19 cellular contexts compared by ENCODE assay signal in the genomic region with DNA sequence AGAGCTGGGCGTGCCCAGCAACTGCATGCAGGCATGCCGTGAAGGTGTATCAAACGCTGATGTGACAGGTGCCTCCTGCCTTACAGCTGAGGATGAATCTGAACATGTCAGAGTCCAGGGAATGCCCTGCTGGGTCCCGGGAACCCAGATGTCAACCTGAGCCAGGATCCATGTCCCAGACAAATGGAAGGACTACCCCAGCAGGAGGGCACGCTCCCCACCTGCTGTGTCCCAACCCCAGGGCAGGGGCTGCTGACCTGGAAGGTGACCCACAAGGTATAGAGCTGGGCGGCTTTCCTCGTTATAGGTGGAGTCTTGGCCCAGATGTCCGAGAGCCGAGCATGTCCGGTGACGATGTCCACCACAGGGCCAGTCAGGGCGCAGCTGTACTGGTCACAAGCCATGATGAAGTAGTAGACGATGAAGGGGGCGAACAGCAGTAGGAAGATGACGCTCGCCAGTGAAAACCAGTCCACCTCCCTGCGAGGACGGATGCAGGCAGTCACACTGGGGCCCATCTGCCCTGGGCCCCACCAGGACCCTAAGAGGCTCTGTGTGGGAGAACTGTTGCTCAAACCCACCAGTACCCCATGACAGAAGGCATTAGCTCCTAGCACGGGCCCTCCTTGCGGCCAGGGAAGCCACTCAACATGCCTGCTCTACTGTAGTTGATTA. TPM values are rescaled to one million over a fixed set of nuclear protein-coding genes. Genes with fewer than 3 reads are reported as not detected.
DNase-seq lines count a peak whose midpoint lies in the region; ATAC-seq lines count a peak whose summit lies in the region.
"Had no signal": no experiment of that assay in that cellular context is flagged by ENCODE, and none has a peak within 500 bp of the region (broad histone marks: within the 10 kb centered on the region; RNA-seq: fewer than 3 reads in every experiment).

No MANE protein-coding gene starts in this region.

- no peak for ATAC-seq in T-helper 17 cell

- H2BK12ac ChIP-seq in neuronal stem cell (ENCODE audit: low read length): no peak overlapping the region

- H4K8ac ChIP-seq in neuronal stem cell (ENCODE audit: low read depth, low read length): no peak overlapping the region

- no peak overlapping the region for H3K4me3 Mint-ChIP-seq in T-helper 17 cell
- H3K4me3 Mint-ChIP-seq in activated CD4-positive, alpha-beta T cell treated with anti-CD3 and anti-CD28 coated beads, Interleukin-2, amount 10 ng/mL, durations not matched to agents 7 days and 5 days: no peak overlapping the region
- H3K4me3 Mint-ChIP-seq: CD4-positive, CD25-positive, alpha-beta regulatory T cell had no signal

- H3K4me2 ChIP-seq in BLaER1 (peak overlapping the region; percentile 39), neuronal stem cell (ENCODE audit: insufficient read depth, low read length, poor library complexity, severe bottlenecking) (no peak overlapping the region)
- H3K4me2 ChIP-seq: PC-9 had no signal

- H3K14ac ChIP-seq in neuronal stem cell (ENCODE audit: low read length): no peak overlapping the region

- H3K27me3 Mint-ChIP-seq in T-helper 17 cell: no peaks in the 10 kb centered on the region
- no peaks in the 10 kb centered on the region for H3K27me3 Mint-ChIP-seq in activated CD4-positive, alpha-beta T cell treated with anti-CD3 and anti-CD28 coated beads, Interleukin-2, amount 10 ng/mL, durations not matched to agents 7 days and 5 days

- H2BK5ac ChIP-seq in neuronal stem cell (ENCODE audit: low read length): no peak overlapping the region

- H3K9me3 Mint-ChIP-seq in activated CD4-positive, alpha-beta T cell treated with anti-CD3 and anti-CD28 coated beads, Interleukin-2, amount 10 ng/mL, durations not matched to agents 7 days and 5 days: peaks cover 9% of the 10 kb centered on the region

- peak overlapping the region; percentile 6 for H2AK5ac ChIP-seq in neuronal stem cell (ENCODE audit: low read depth, low read length)

- peaks cover 80% of the 10 kb centered on the region for H3K36me3 ChIP-seq in BLaER1
- H3K36me3 ChIP-seq in neuronal stem cell (replicated peaks in 1 of 2; ENCODE audit: control insufficient read depth in 2 of 2, insufficient read depth in 2 of 2, low read length in 2 of 2): peaks cover 69 to 87% of the 10 kb centered on the region in 2 donors

- POLR2A ChIA-PET in activated CD4-positive, alpha-beta T cell treated with anti-CD3 and anti-CD28 coated beads, Interleukin-2, amount 10 ng/mL, durations not matched to agents 7 days and 5 days (lab: Charles Lee): no interaction called here

- peaks cover 18% of the 10 kb centered on the region for H3K79me1 ChIP-seq in neuronal stem cell (ENCODE audit: low read depth, low read length)

- H3K27ac Mint-ChIP-seq in T-helper 17 cell: no peak overlapping the region
- no peak overlapping the region for H3K27ac Mint-ChIP-seq in activated CD4-positive, alpha-beta T cell treated with anti-CD3 and anti-CD28 coated beads, Interleukin-2, amount 10 ng/mL, durations not matched to agents 7 days and 5 days
- H3K27ac Mint-ChIP-seq: CD4-positive, CD25-positive, alpha-beta regulatory T cell had no signal

- H3K23ac ChIP-seq in neuronal stem cell (ENCODE audit: low read depth, low read length, poor library complexity): no peak overlapping the region

- no peak overlapping the region for H3K4ac ChIP-seq in neuronal stem cell (ENCODE audit: low read length)

- no peak overlapping the region for H4K91ac ChIP-seq in neuronal stem cell (ENCODE audit: low read depth, low read length, poor library complexity)

- peaks cover 7% of the 10 kb centered on the region; the same call in 1 of the 2 replicates for H4K20me1 ChIP-seq in BLaER1

- H3K18ac ChIP-seq in neuronal stem cell (ENCODE audit: low read length): no peak overlapping the region

- CTCF ChIA-PET in activated CD4-positive, alpha-beta T cell treated with anti-CD3 and anti-CD28 coated beads, Interleukin-2, amount 10 ng/mL, durations not matched to agents 7 days and 5 days (lab: Charles Lee): interaction anchor here (0.6 kb wide), 1 partner anchor 651 kb away, joined by 3 read pairs; no protein-coding TSS in a partner anchor

- H3K9me3 ChIP-seq in BLaER1 (peaks cover 17% of the 10 kb centered on the region), neuronal stem cell (replicated peaks in 1 of 2; ENCODE audit: control insufficient read depth in 2 of 2, insufficient read depth in 1 of 2, low read depth in 1 of 2, low read length in 2 of 2) (peaks cover 4 to 18% of the 10 kb centered on the region in 2 donors), T-helper 17 cell (ENCODE audit: control insufficient read depth, low read length, poor library complexity, severe bottlenecking) (no peaks in the 10 kb centered on the region)
- H3K9me3 ChIP-seq: BE2C, MG63 had no signal

- H2BK15ac ChIP-seq in neuronal stem cell (ENCODE audit: low read length): no peak overlapping the region

- no peaks in the 10 kb centered on the region for H3K27me3 ChIP-seq in BLaER1
- no peaks in the 10 kb centered on the region for H3K27me3 ChIP-seq in neuronal stem cell (ENCODE audit: control insufficient read depth in 3 of 3, insufficient read depth in 3 of 3, low read depth in 1 of 3, low read length in 3 of 3)
- H3K27me3 ChIP-seq: BE2C, MG63 had no signal

- peaks cover 5% of the 10 kb centered on the region for H3K4me1 Mint-ChIP-seq in T-helper 17 cell
- peaks cover 20% of the 10 kb centered on the region for H3K4me1 Mint-ChIP-seq in activated CD4-positive, alpha-beta T cell treated with anti-CD3 and anti-CD28 coated beads, Interleukin-2, amount 10 ng/mL, durations not matched to agents 7 days and 5 days

- H3K27ac ChIP-seq in BLaER1 (no peak overlapping the region), caudate nucleus (ENCODE audit: low read depth, low read length) (peak overlapping the region; percentile 18), neuronal stem cell (replicated peaks; ENCODE audit: low read length) (no peak overlapping the region)
- H3K27ac ChIP-seq: 22Rv1, PC-9 had no signal

- H3K4me1 ChIP-seq in BLaER1: peaks cover 25% of the 10 kb centered on the region
- peaks cover 9 to 10% of the 10 kb centered on the region in 2 donors for H3K4me1 ChIP-seq in neuronal stem cell (ENCODE audit: control insufficient read depth in 2 of 2, insufficient read depth in 1 of 2, low read depth in 1 of 2, low read length in 2 of 2)

- peaks cover 11% of the 10 kb centered on the region for H3K36me3 Mint-ChIP-seq in T-helper 17 cell (ENCODE audit: low read depth)
- peaks cover 39% of the 10 kb centered on the region for H3K36me3 Mint-ChIP-seq in activated CD4-positive, alpha-beta T cell treated with anti-CD3 and anti-CD28 coated beads, Interleukin-2, amount 10 ng/mL, durations not matched to agents 7 days and 5 days (ENCODE audit: low read depth)

- WGBS in neuronal stem cell (ENCODE audit: extremely low coverage in 2 of 2, insufficient read length in 2 of 2, insufficient replicate concordance in 1 of 2), 2 donors: no CpG with 5 or more reads among the region's 20 CpGs

- H3K4me3 ChIP-seq in BLaER1: no peak overlapping the region
- H3K4me3 ChIP-seq in neuronal stem cell (ENCODE audit: low read length in 2 of 2): peak overlapping the region in 1 of 2 donors; percentile 37
- H3K4me3 ChIP-seq: MG63, PC-9 had no signal

- H2AFZ ChIP-seq in neuronal stem cell (ENCODE audit: low read length): no peak overlapping the region
- H2AFZ ChIP-seq: PC-9 had no signal

- peak; percentile 21 for DNase-seq in activated CD4-positive, CD25-positive, alpha-beta regulatory T cell treated with anti-CD3 and anti-CD28 coated beads, Interleukin-2, amount 50 U/mL, for 72 hours
- no peak for DNase-seq in activated CD4-positive, CD25-positive, alpha-beta regulatory T cell (lab: John Stamatoyannopoulos, UW)
- DNase-seq in caudate nucleus (lab: John Stamatoyannopoulos, UW): no peak
- DNase-seq in neuronal stem cell (ENCODE audit: low spot score): no peak
- DNase-seq in cortex of kidney (lab: John Stamatoyannopoulos, UW): no peak
- no peak for DNase-seq in T-helper 17 cell
- no peak for DNase-seq in activated CD4-positive, alpha-beta T cell treated with anti-CD3 and anti-CD28 coated beads, Interleukin-2, amount 10 ng/mL, durations not matched to agents 7 days and 5 days
- DNase-seq: BE2C; CD4-positive, CD25-positive, alpha-beta regulatory T cell; H7; KG1; MG63; NCI-H2029; NCI-H2227 treated with DMSO at 0.1 percent for 48 hours; NCI-H526 treated with DMSO at 0.1 percent for 48 hours; PC-9; SHP77 had no signal

- H3K9ac ChIP-seq in BLaER1: no peak overlapping the region
- H3K9ac ChIP-seq in neuronal stem cell (ENCODE audit: low read depth, low read length, poor library complexity): peak overlapping the region; percentile 2

- no peak overlapping the region for H2BK120ac ChIP-seq in neuronal stem cell (ENCODE audit: low read depth, low read length)

RNA-seq across cellular contexts. Expression of gene DHCR7, which starts 4.3 kb away (rescaled TPM):
- 138 TPM for polyA plus RNA-seq in neuronal stem cell (2013, experiment 1 of 2)
- 140 TPM for polyA plus RNA-seq in neuronal stem cell (2013, experiment 2 of 2)
- 10 to 100 TPM; 16.8 to 26.7 TPM for total RNA-seq in T-helper 17 cell
- total RNA-seq in activated CD4-positive, alpha-beta T cell treated with anti-CD3 and anti-CD28 coated beads, Interleukin-2, amount 10 ng/mL, durations not matched to agents 7 days and 5 days: 10 to 100 TPM; 29.5 to 30.1 TPM

RNA-seq across cellular contexts. Expression of gene NADSYN1, which starts 9.1 kb away (rescaled TPM):
- 16.3 TPM for polyA plus RNA-seq in neuronal stem cell (2013, experiment 1 of 2)
- 16.8 TPM for polyA plus RNA-seq in neuronal stem cell (2013, experiment 2 of 2)
- total RNA-seq in T-helper 17 cell: 100 to 1,000 TPM in 1 of 2 donors, 10 to 100 TPM in 1; 99.7 to 114 TPM
- total RNA-seq in activated CD4-positive, alpha-beta T cell treated with anti-CD3 and anti-CD28 coated beads, Interleukin-2, amount 10 ng/mL, durations not matched to agents 7 days and 5 days: 100 to 1,000 TPM; 120 to 127 TPM
